Comparison of ENCODE assay signal across 26 cellular contexts in the genomic region with DNA sequence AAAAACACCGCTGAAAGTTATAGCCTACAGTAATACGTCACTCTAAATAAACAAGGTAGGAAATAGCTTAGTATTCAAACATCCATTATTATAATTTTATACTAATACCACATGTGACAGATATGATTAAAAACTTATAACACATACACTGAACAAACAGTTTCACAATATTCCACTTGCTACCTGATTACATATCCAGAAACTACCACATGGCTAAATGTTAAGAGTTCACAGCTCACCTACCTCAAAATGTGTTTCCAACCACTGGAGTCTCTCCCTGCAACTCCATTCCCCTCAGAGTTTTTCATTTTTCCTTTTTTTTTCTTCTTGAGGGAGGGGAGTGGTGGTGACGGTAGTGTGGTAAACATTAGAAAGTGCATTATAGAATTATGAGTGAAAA.
"Had no signal": no experiment of that assay in that cellular context is flagged by ENCODE, and none has a peak within 500 bp of the region (broad histone marks: within the 10 kb centered on the region; RNA-seq: fewer than 3 reads in every experiment).

No MANE protein-coding gene starts in this region.

- H3K9me3 ChIP-seq: ascending aorta, prostate gland, sigmoid colon, thyroid gland, vagina had no signal

- H3K4me2 ChIP-seq: smooth muscle cell had no signal

- H3K27ac ChIP-seq: ascending aorta, ovary, prostate gland, stomach, thyroid gland, upper lobe of left lung, WERI-Rb-1 had no signal

- DNase-seq: activated CD4-positive, alpha-beta T cell treated with anti-CD3 and anti-CD28 coated beads, Interleukin-2, amount 50 U/mL, for 1 hour; activated CD8-positive, alpha-beta memory T cell treated with anti-CD3 and anti-CD28 coated beads for 24 hours; activated effector memory CD4-positive, alpha-beta T cell treated with Interleukin-2 at 50 U/mL for 16 hours; activated naive CD4-positive, alpha-beta T cell treated with anti-CD3 and anti-CD28 coated beads for 36 hours; activated naive CD8-positive, alpha-beta T cell treated with anti-CD3 and anti-CD28 coated beads, Interleukin-2, amount 10 ng/mL, durations not matched to agents 7 days and 5 days; caudate nucleus; heart left ventricle; midbrain; naive thymus-derived CD4-positive, alpha-beta T cell; ovary; sigmoid colon; stimulated activated CD4-positive, alpha-beta T cell treated with anti-CD3 and anti-CD28 coated beads, Interleukin-1b, Interleukin-23, amount 100 ng/mL, for 48 hours; stimulated activated CD4-positive, alpha-beta T cell treated with anti-CD3 and anti-CD28 coated beads, Interleukin-4, amount 100 ng/mL, for 4 hours; stimulated activated CD8-positive, alpha-beta memory T cell treated with anti-CD3 and anti-CD28 coated beads, Interleukin-4, amount 100 ng/mL, for 48 hours; stomach; thyroid gland; upper lobe of left lung; WERI-Rb-1 had no signal

- ATAC-seq: activated CD4-positive, CD25-positive, alpha-beta regulatory T cell treated with anti-CD3 and anti-CD28 coated beads, Interleukin-2, amount 50 U/mL, for 24 hours; naive thymus-derived CD4-positive, alpha-beta T cell; stimulated activated memory B cell treated with anti-CD40 and anti-IgM and Interleukin-4, amounts not matched to agents 10 μg/mL and 1 μg/mL and 100 μg/mL, for 72 hours had no signal

- H3K4me3 ChIP-seq: ascending aorta, heart left ventricle, ovary, prostate gland, sigmoid colon, smooth muscle cell, stomach, thyroid gland, upper lobe of left lung, vagina had no signal

- H3K4me1 ChIP-seq: prostate gland had no signal

- H3K27me3 ChIP-seq: ascending aorta, heart left ventricle, ovary, sigmoid colon, stomach, thyroid gland, upper lobe of left lung, vagina had no signal

- H3K4me3 Mint-ChIP-seq: activated naive CD4-positive, alpha-beta T cell treated with anti-CD3 and anti-CD28 coated beads for 36 hours; activated naive CD8-positive, alpha-beta T cell treated with anti-CD3 and anti-CD28 coated beads, Interleukin-2, amount 10 ng/mL, durations not matched to agents 7 days and 5 days; brain; stimulated activated memory B cell treated with anti-CD40 and anti-IgM and Interleukin-4, amounts not matched to agents 10 μg/mL and 1 μg/mL and 100 μg/mL, for 72 hours had no signal

- H3K27ac Mint-ChIP-seq: activated naive CD4-positive, alpha-beta T cell treated with anti-CD3 and anti-CD28 coated beads for 36 hours; activated naive CD8-positive, alpha-beta T cell treated with anti-CD3 and anti-CD28 coated beads, Interleukin-2, amount 10 ng/mL, durations not matched to agents 7 days and 5 days; stimulated activated memory B cell treated with anti-CD40 and anti-IgM and Interleukin-4, amounts not matched to agents 10 μg/mL and 1 μg/mL and 100 μg/mL, for 72 hours had no signal

- FAIRE-seq: endothelial cell of umbilical vein had no signal

- H3K27me3 Mint-ChIP-seq: activated naive CD8-positive, alpha-beta T cell treated with anti-CD3 and anti-CD28 coated beads, Interleukin-2, amount 10 ng/mL, durations not matched to agents 7 days and 5 days; brain; naive thymus-derived CD4-positive, alpha-beta T cell; stimulated activated memory B cell treated with anti-CD40 and anti-IgM and Interleukin-4, amounts not matched to agents 10 μg/mL and 1 μg/mL and 100 μg/mL, for 72 hours had no signal

- H3K36me3 ChIP-seq: ovary, prostate gland, thyroid gland had no signal
